ENCODE assay signal across 9 cellular contexts in genomic region chr2:94874277-94874997, GRCh38. TPM values are rescaled to one million over a fixed set of nuclear protein-coding genes. Genes with fewer than 3 reads are reported as not detected.
DNase-seq lines count a peak whose midpoint lies in the region; ATAC-seq and TF ChIP-seq lines count a peak whose summit lies in the region.
"Had no signal": no experiment of that assay in that cellular context is flagged by ENCODE, and none has a peak within 500 bp of the region (broad histone marks: within the 10 kb centered on the region; RNA-seq: fewer than 3 reads in every experiment).

No MANE protein-coding gene starts in this region.

- WGBS in hepatocyte (ENCODE audit: low lambda C conversion rate, missing lambda C conversion rate): 88% methylated on average over 32 of the region's 53 CpGs

- H3K79me2 ChIP-seq in OCI-LY1 (ENCODE audit: insufficient read depth, low read length): no peaks in the 10 kb centered on the region
- H3K79me2 ChIP-seq in hepatocyte: no peaks in the 10 kb centered on the region

- no peak overlapping the region for H3K27ac Mint-ChIP-seq in CD4-positive, alpha-beta T cell

- H3K4me2 ChIP-seq in OCI-LY1 (ENCODE audit: low read length) (no peak overlapping the region), hepatocyte (no peak overlapping the region)

- H2AFZ ChIP-seq in OCI-LY1 (ENCODE audit: low read length): no peak overlapping the region
- no peak overlapping the region for H2AFZ ChIP-seq in hepatocyte

- H3K9me2 ChIP-seq in OCI-LY1 (ENCODE audit: low read depth, low read length) (no peaks in the 10 kb centered on the region), hepatocyte (replicated peaks; ENCODE audit: insufficient read depth) (no peaks in the 10 kb centered on the region)

- peaks cover 20% of the 10 kb centered on the region for H3K27me3 Mint-ChIP-seq in CD4-positive, alpha-beta T cell

- POLR2A ChIA-PET in CD4-positive, alpha-beta T cell (lab: Charles Lee): no interaction called here

- H3K9ac ChIP-seq in OCI-LY1 (ENCODE audit: low read length): no peak overlapping the region

- H3K9me3 Mint-ChIP-seq in CD4-positive, alpha-beta T cell: no peaks in the 10 kb centered on the region

- no peaks in the 10 kb centered on the region for H3K36me3 ChIP-seq in OCI-LY1 (ENCODE audit: insufficient read depth, low read length)
- H3K36me3 ChIP-seq in hepatocyte (replicated peaks; ENCODE audit: insufficient read depth, low read depth): no peaks in the 10 kb centered on the region

- H3K4me3 ChIP-seq in OCI-LY1 (ENCODE audit: low read depth, low read length, poor library complexity, severe bottlenecking) (no peak overlapping the region), hepatocyte (no peak overlapping the region)

- H3K27ac ChIP-seq in CD4-positive, alpha-beta T cell (ENCODE audit: low read depth, low read length): no peak overlapping the region
- H3K27ac ChIP-seq in OCI-LY1 (ENCODE audit: low read depth, low read length, poor library complexity, severe bottlenecking): no peak overlapping the region
- no peak overlapping the region for H3K27ac ChIP-seq in foreskin keratinocyte
- no peak overlapping the region for H3K27ac ChIP-seq in hepatocyte

- H3F3A ChIP-seq in OCI-LY1 (ENCODE audit: insufficient read depth, low read length): no peaks in the 10 kb centered on the region

- H4K20me1 ChIP-seq in OCI-LY1 (ENCODE audit: insufficient read depth, low read length): no peaks in the 10 kb centered on the region
- no peaks in the 10 kb centered on the region for H4K20me1 ChIP-seq in hepatocyte (ENCODE audit: insufficient read depth, poor library complexity, severe bottlenecking)

- peaks cover 4% of the 10 kb centered on the region for H3K27me3 ChIP-seq in CD4-positive, alpha-beta T cell (ENCODE audit: control insufficient read depth, insufficient read depth, low read length)
- H3K27me3 ChIP-seq in OCI-LY1 (ENCODE audit: insufficient read depth, low read length): no peaks in the 10 kb centered on the region
- no peaks in the 10 kb centered on the region for H3K27me3 ChIP-seq in foreskin keratinocyte
- no peaks in the 10 kb centered on the region for H3K27me3 ChIP-seq in hepatocyte

- H3K4me1 ChIP-seq in OCI-LY1 (ENCODE audit: insufficient read depth, low read length, severe bottlenecking): no peaks in the 10 kb centered on the region
- H3K4me1 ChIP-seq in foreskin keratinocyte: no peaks in the 10 kb centered on the region
- no peaks in the 10 kb centered on the region for H3K4me1 ChIP-seq in hepatocyte (ENCODE audit: insufficient read depth)

- no peaks in the 10 kb centered on the region for H3K9me3 ChIP-seq in CD4-positive, alpha-beta T cell (ENCODE audit: control insufficient read depth, low read length)
- H3K9me3 ChIP-seq in OCI-LY1 (ENCODE audit: low read length): no peaks in the 10 kb centered on the region
- no peaks in the 10 kb centered on the region for H3K9me3 ChIP-seq in hepatocyte (ENCODE audit: low read depth)

- peak; percentile 22 to 69 (median 44) for DNase-seq in CD4-positive, alpha-beta T cell
- DNase-seq in activated T-cell treated with anti-CD3 and anti-CD28 coated beads, Interleukin-2, amount 50 U/mL, for 1 hour: peak; percentile 67
- no peak for DNase-seq in foreskin keratinocyte
- peak; percentile 55 for DNase-seq in sciatic nerve (ENCODE audit: low spot score)
- DNase-seq in hepatocyte (ENCODE audit: low spot score): no peak

- intact Hi-C loops in CD4-positive, alpha-beta T cell (cut with DNase I, micrococcal nuclease): loop anchor here in 1 of 2 experiments (5.0 kb wide), 1 partner anchor 243 kb away; no protein-coding TSS in a partner anchor
- intact Hi-C loops in sciatic nerve (cut with DNase I): no loop called here

- H3K36me3 Mint-ChIP-seq in CD4-positive, alpha-beta T cell (ENCODE audit: low read depth): no peaks in the 10 kb centered on the region

- CTCF ChIA-PET in CD4-positive, alpha-beta T cell (lab: Charles Lee): no interaction called here

- TF ChIP-seq CTCF in CD4-positive, alpha-beta T cell (IDR thresholded peaks at IDR 0.05): peak; percentile 90
- TF ChIP-seq CTCF in OCI-LY1 (IDR thresholded peaks at IDR 0.05; ENCODE audit: low read length) (peak; percentile 98), foreskin keratinocyte (conservative IDR thresholded peaks at IDR 0.05) (peak; percentile 82), hepatocyte (IDR thresholded peaks at IDR 0.05; ENCODE audit: poor library complexity) (no peak)

- ATAC-seq in CD4-positive, alpha-beta T cell (ENCODE audit: poor library complexity): peak; percentile 56
- peak; percentile 72 for ATAC-seq in GM19025 (IDR thresholded peaks at IDR 0.05; ENCODE audit: low read depth, unreplicated experiment)
- ATAC-seq in HG03196 (IDR thresholded peaks at IDR 0.05; ENCODE audit: unreplicated experiment): peak; percentile 94
- ATAC-seq in foreskin keratinocyte: peak; percentile 74
- ATAC-seq in sciatic nerve: no peak

- H3K4me1 Mint-ChIP-seq in CD4-positive, alpha-beta T cell (ENCODE audit: low read depth): no peaks in the 10 kb centered on the region

- H3K4me3 Mint-ChIP-seq in CD4-positive, alpha-beta T cell: no peak overlapping the region

RNA-seq across cellular contexts. Expression of gene TEKT4, which starts 3.2 kb away (rescaled TPM):
- not detected for total RNA-seq in CD4-positive, alpha-beta T cell
- total RNA-seq in foreskin keratinocyte (not detected in 2 replicates), sciatic nerve (not detected), hepatocyte (not detected in 2 replicates)
- polyA plus RNA-seq in foreskin keratinocyte (not detected in 2 replicates), hepatocyte (not detected in 2 replicates)
- polyA plus RNA-seq: adipose tissue had no signal

Comparison
In these comparisons a context has a peak if more than half of its experiments do, and no peak if none do; other contexts are left out.
1. DNase-seq: peak in CD4-positive, alpha-beta T cell (10 of 10), activated T-cell treated with anti-CD3 and anti-CD28 coated beads, Interleukin-2, amount 50 U/mL, for 1 hour (single experiment) and sciatic nerve (single experiment); none in foreskin keratinocyte (0 of 2) and hepatocyte (single experiment).